ENCODE assay signal across 21 cellular contexts in genomic region chr6:35478259-35478658, GRCh38. TPM values are rescaled to one million over a fixed set of nuclear protein-coding genes. Genes with fewer than 3 reads are reported as not detected.
"Had no signal": no experiment of that assay in that cellular context is flagged by ENCODE, and none has a peak within 500 bp of the region (broad histone marks: within the 10 kb centered on the region; RNA-seq: fewer than 3 reads in every experiment).

No MANE protein-coding gene starts in this region.

- H3K9me3 ChIP-seq: SK-N-SH had no signal

- DNase-seq: KBM-7, MV-4-11, NCI-H1048, NCI-H146, NCI-H2029, NCI-H2081 treated with DMSO at 0.1 percent for 48 hours, NCI-H2171, NCI-H226, NCI-H446, NCI-H524 treated with DMSO at 0.1 percent for 48 hours, NCI-H774, PC-3, SHP77, SK-N-SH, SW 1271 had no signal

- ATAC-seq: Panc1, PC-3 had no signal

- H3K9ac ChIP-seq: SK-N-SH had no signal

- H3K27ac ChIP-seq: HL-60 had no signal

- H3K4me2 ChIP-seq: SK-N-SH had no signal

- FAIRE-seq: HTR-8/SVneo had no signal

RNA-seq across cellular contexts. Expression of gene TULP1, which starts 34.4 kb away (rescaled TPM):
- total RNA-seq: LHCN-M2, MCF 10A, PC-3, SK-MEL-5 had no signal
- polyA plus RNA-seq: SK-N-SH had no signal
